17 cellular contexts compared by ENCODE assay signal in the genomic region with DNA sequence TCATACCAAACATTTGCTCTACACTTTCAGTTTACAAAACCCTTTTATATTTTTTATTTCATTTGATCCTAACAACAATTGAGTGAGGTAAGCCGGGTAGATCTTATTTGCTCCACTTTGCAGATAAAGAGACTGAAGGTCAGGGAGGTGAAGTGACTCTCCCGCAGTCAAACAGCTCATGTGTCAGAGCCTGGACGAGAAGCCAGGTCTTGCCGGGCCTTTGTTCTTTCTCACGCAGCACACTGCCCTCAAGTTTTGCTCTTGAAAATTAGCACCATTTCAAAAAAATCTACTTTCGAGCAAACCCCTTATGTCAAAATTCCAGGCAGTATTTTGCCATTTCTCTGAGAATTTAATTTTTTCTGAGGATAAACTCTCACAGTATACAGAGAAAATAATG.
DNase-seq lines count a peak whose midpoint lies in the region; ATAC-seq, FAIRE-seq and TF ChIP-seq lines count a peak whose summit lies in the region.
"Had no signal": no experiment of that assay in that cellular context is flagged by ENCODE, and none has a peak within 500 bp of the region (broad histone marks: within the 10 kb centered on the region; RNA-seq: fewer than 3 reads in every experiment).

No MANE protein-coding gene starts in this region.

- no peaks in the 10 kb centered on the region for H3K36me3 ChIP-seq in OCI-LY1 (ENCODE audit: insufficient read depth, low read length)
- no peaks in the 10 kb centered on the region for H3K36me3 ChIP-seq in neural progenitor cell
- H3K36me3 ChIP-seq in HepG2 (replicated peaks in 1 of 2; ENCODE audit: control insufficient read depth in 1 of 2, insufficient read depth in 2 of 2, low read length in 2 of 2), result no peaks in the 10 kb centered on the region
- H3K36me3 ChIP-seq: Peyer's patch, thoracic aorta had no signal

- no peaks in the 10 kb centered on the region for H3K9me2 ChIP-seq in OCI-LY1 (ENCODE audit: low read depth, low read length)

- H3K4me3 ChIP-seq in OCI-LY1 (ENCODE audit: low read depth, low read length, poor library complexity, severe bottlenecking) (no peak overlapping the region), neural progenitor cell (no peak overlapping the region), HepG2 (replicated peaks in 1 of 3; ENCODE audit: insufficient read depth in 1 of 3, low read depth in 2 of 3, low read length in 3 of 3) (no peak overlapping the region)
- H3K4me3 ChIP-seq: Peyer's patch, thoracic aorta had no signal

- ATAC-seq in activated naive CD8-positive, alpha-beta T cell treated with anti-CD3 and anti-CD28 coated beads, Interleukin-2, amount 50 U/mL, for 24 hours, result no peak
- ATAC-seq in HG02870 (IDR thresholded peaks at IDR 0.05; ENCODE audit: unreplicated experiment) (no peak), GM18511 (IDR thresholded peaks at IDR 0.05; ENCODE audit: unreplicated experiment) (no peak), HepG2 (no peak)
- ATAC-seq: SK-N-SH treated with all-trans-retinoic acid at 6 μM for 48 hours had no signal

- H3K4me1 ChIP-seq in OCI-LY1 (ENCODE audit: insufficient read depth, low read length, severe bottlenecking) (peaks cover 54% of the 10 kb centered on the region), neural progenitor cell (peaks cover 15% of the 10 kb centered on the region), HepG2 (ENCODE audit: insufficient read depth, low read length) (peaks cover 6% of the 10 kb centered on the region)

- H3K4me1 Mint-ChIP-seq in activated CD4-positive, alpha-beta T cell treated with anti-CD3 and anti-CD28 coated beads, Interleukin-2, amount 10 ng/mL, durations not matched to agents 7 days and 5 days, result peaks cover 72% of the 10 kb centered on the region
- H3K4me1 Mint-ChIP-seq in activated naive CD8-positive, alpha-beta T cell treated with anti-CD3 and anti-CD28 coated beads, Interleukin-2, amount 50 U/mL, for 24 hours, result peaks cover 81% of the 10 kb centered on the region
- peaks cover 34% of the 10 kb centered on the region for H3K4me1 Mint-ChIP-seq in neural progenitor cell

- H3K27ac ChIP-seq in OCI-LY1 (ENCODE audit: low read depth, low read length, poor library complexity, severe bottlenecking), result peak overlapping the region; percentile 5
- H3K27ac ChIP-seq in neural progenitor cell, result no peak overlapping the region
- H3K27ac ChIP-seq in HepG2 (ENCODE audit: extremely low read length, insufficient read depth, low read length), result no peak overlapping the region
- H3K27ac ChIP-seq: Peyer's patch, thoracic aorta had no signal

- no peaks in the 10 kb centered on the region for H4K20me1 ChIP-seq in OCI-LY1 (ENCODE audit: insufficient read depth, low read length)
- no peaks in the 10 kb centered on the region for H4K20me1 ChIP-seq in neural progenitor cell (ENCODE audit: low read depth)
- no peaks in the 10 kb centered on the region for H4K20me1 ChIP-seq in HepG2 (ENCODE audit: insufficient read depth, low read length)

- TF ChIP-seq EP300 in HepG2 (IDR thresholded peaks at IDR 0.05; ENCODE audit: low read depth in 2 of 2, low read length in 2 of 2) (no peak), HepG2 (CRISPR knock-in tag; IDR thresholded peaks at IDR 0.05; ENCODE audit: borderline replicate concordance) (no peak)

- no peak for TF ChIP-seq CTCF in OCI-LY1 (IDR thresholded peaks at IDR 0.05; ENCODE audit: low read length)
- TF ChIP-seq CTCF in neural progenitor cell (IDR thresholded peaks at IDR 0.05), result no peak
- TF ChIP-seq CTCF in HepG2 (CRISPR knock-in tag; IDR thresholded peaks at IDR 0.05), result no peak

- intact Hi-C loops in HepG2 (cut with micrococcal nuclease; ENCODE audit: unreplicated experiment), result no loop called here

- FAIRE-seq in HepG2 (lab: Jason Lieb, UNC), result no peak

- POLR2A ChIA-PET in activated CD4-positive, alpha-beta T cell treated with anti-CD3 and anti-CD28 coated beads, Interleukin-2, amount 10 ng/mL, durations not matched to agents 7 days and 5 days (lab: Charles Lee), result no interaction called here
- POLR2A ChIA-PET in HepG2 (lab: Yijun Ruan, JAX), result no interaction called here

- no peaks in the 10 kb centered on the region for H3K9me3 ChIP-seq in OCI-LY1 (ENCODE audit: low read length)
- H3K9me3 ChIP-seq in neural progenitor cell (ENCODE audit: low read depth), result no peaks in the 10 kb centered on the region
- no peaks in the 10 kb centered on the region for H3K9me3 ChIP-seq in HepG2 (ENCODE audit: low read length)
- H3K9me3 ChIP-seq: Peyer's patch, thoracic aorta had no signal

- H3K27ac Mint-ChIP-seq in activated CD4-positive, alpha-beta T cell treated with anti-CD3 and anti-CD28 coated beads, Interleukin-2, amount 10 ng/mL, durations not matched to agents 7 days and 5 days, result peak overlapping the region; percentile 87
- H3K27ac Mint-ChIP-seq in activated naive CD8-positive, alpha-beta T cell treated with anti-CD3 and anti-CD28 coated beads, Interleukin-2, amount 50 U/mL, for 24 hours, result peak overlapping the region; percentile 67
- no peak overlapping the region for H3K27ac Mint-ChIP-seq in neural progenitor cell

- peaks cover 33% of the 10 kb centered on the region for H3K36me3 Mint-ChIP-seq in activated CD4-positive, alpha-beta T cell treated with anti-CD3 and anti-CD28 coated beads, Interleukin-2, amount 10 ng/mL, durations not matched to agents 7 days and 5 days (ENCODE audit: low read depth)
- peaks cover 20% of the 10 kb centered on the region for H3K36me3 Mint-ChIP-seq in activated naive CD8-positive, alpha-beta T cell treated with anti-CD3 and anti-CD28 coated beads, Interleukin-2, amount 50 U/mL, for 24 hours (ENCODE audit: low read depth)
- no peaks in the 10 kb centered on the region for H3K36me3 Mint-ChIP-seq in neural progenitor cell

- no peaks in the 10 kb centered on the region for H3K27me3 Mint-ChIP-seq in activated CD4-positive, alpha-beta T cell treated with anti-CD3 and anti-CD28 coated beads, Interleukin-2, amount 10 ng/mL, durations not matched to agents 7 days and 5 days
- no peaks in the 10 kb centered on the region for H3K27me3 Mint-ChIP-seq in activated naive CD8-positive, alpha-beta T cell treated with anti-CD3 and anti-CD28 coated beads, Interleukin-2, amount 50 U/mL, for 24 hours
- H3K27me3 Mint-ChIP-seq in neural progenitor cell (ENCODE audit: insufficient read depth, low read depth), result peaks cover 6% of the 10 kb centered on the region

- no TSS peak for BruUV-seq in HepG2 (replicated peaks; lab: Mats Ljungman, UMichigan)

- TF ChIP-seq RAD21 in HepG2 (CRISPR knock-in tag; IDR thresholded peaks at IDR 0.05), result no peak

- CTCF ChIA-PET in activated CD4-positive, alpha-beta T cell treated with anti-CD3 and anti-CD28 coated beads, Interleukin-2, amount 10 ng/mL, durations not matched to agents 7 days and 5 days (lab: Charles Lee), result interaction anchor here (1.2 kb wide), 1 partner anchor 262 kb away, joined by 3 read pairs; no protein-coding TSS in a partner anchor
- CTCF ChIA-PET in HepG2 (lab: Yijun Ruan, JAX; ENCODE audit: low intra/inter-chr PET ratio, low total read pairs), result no interaction called here

- no peaks in the 10 kb centered on the region for H3K9me3 Mint-ChIP-seq in activated CD4-positive, alpha-beta T cell treated with anti-CD3 and anti-CD28 coated beads, Interleukin-2, amount 10 ng/mL, durations not matched to agents 7 days and 5 days
- H3K9me3 Mint-ChIP-seq in activated naive CD8-positive, alpha-beta T cell treated with anti-CD3 and anti-CD28 coated beads, Interleukin-2, amount 50 U/mL, for 24 hours, result no peaks in the 10 kb centered on the region
- no peaks in the 10 kb centered on the region for H3K9me3 Mint-ChIP-seq in neural progenitor cell

- H3K79me2 ChIP-seq in OCI-LY1 (ENCODE audit: insufficient read depth, low read length), result no peaks in the 10 kb centered on the region
- no peaks in the 10 kb centered on the region for H3K79me2 ChIP-seq in neural progenitor cell (ENCODE audit: low read depth)
- H3K79me2 ChIP-seq in HepG2 (ENCODE audit: insufficient read depth, low read length), result no peaks in the 10 kb centered on the region

- no peak for DNase-seq in activated CD4-positive, alpha-beta T cell treated with anti-CD3 and anti-CD28 coated beads, Interleukin-2, amount 10 ng/mL, durations not matched to agents 7 days and 5 days
- DNase-seq in activated CD4-positive, alpha-beta T cell treated with anti-CD3 and anti-CD28 coated beads, Interleukin-2, amount 50 U/mL, for 4 hours, result no peak
- no peak for DNase-seq in activated naive CD8-positive, alpha-beta T cell treated with anti-CD3 and anti-CD28 coated beads, Interleukin-2, amount 50 U/mL, for 24 hours
- DNase-seq in neural progenitor cell (ENCODE audit: low spot score), result peak; percentile 41
- no peak for DNase-seq in HepG2 (ENCODE audit: low spot score)
- DNase-seq: amygdala; GF-D8; GOT3; Karpas-422; NCI-H1417 treated with DMSO at 0.1 percent for 48 hours; stimulated activated CD4-positive, alpha-beta T cell treated with anti-CD3 and anti-CD28 coated beads, Interleukin-4, amount 100 ng/mL, for 1 hour had no signal

- H2AFZ ChIP-seq in OCI-LY1 (ENCODE audit: low read length), result no peak overlapping the region
- H2AFZ ChIP-seq in neural progenitor cell (replicated peaks), result no peak overlapping the region
- H2AFZ ChIP-seq in HepG2 (ENCODE audit: low read length), result no peak overlapping the region

- H3K4me3 Mint-ChIP-seq in activated CD4-positive, alpha-beta T cell treated with anti-CD3 and anti-CD28 coated beads, Interleukin-2, amount 10 ng/mL, durations not matched to agents 7 days and 5 days, result peak overlapping the region; percentile 58
- H3K4me3 Mint-ChIP-seq in activated naive CD8-positive, alpha-beta T cell treated with anti-CD3 and anti-CD28 coated beads, Interleukin-2, amount 50 U/mL, for 24 hours, result peak overlapping the region; percentile 53
- peak overlapping the region; percentile 16 for H3K4me3 Mint-ChIP-seq in neural progenitor cell

- H3K4me2 ChIP-seq in OCI-LY1 (ENCODE audit: low read length) (no peak overlapping the region), neural progenitor cell (no peak overlapping the region), HepG2 (ENCODE audit: low read depth, low read length) (no peak overlapping the region)

- in situ Hi-C loops in HepG2 (cut with HindIII; ENCODE audit: extremely low pct_ligation_motif_present, low pct_unique_long_range_greater_than_20kb), result no loop called here

- TF ChIP-seq POLR2A in HepG2 (IDR thresholded peaks at IDR 0.05; ENCODE audit: insufficient read depth in 1 of 2, low read depth in 2 of 2, low read length in 2 of 2), result no peak

- under 1% methylated on average over 6 of the region's 6 CpGs for WGBS in HepG2 (ENCODE audit: low lambda C conversion rate)

- H3K9ac ChIP-seq in OCI-LY1 (ENCODE audit: low read length), result no peak overlapping the region
- H3K9ac ChIP-seq in neural progenitor cell, result no peak overlapping the region
- no peak overlapping the region for H3K9ac ChIP-seq in HepG2 (ENCODE audit: insufficient read depth, low read depth, low read length)

- 0 out of 2 replicates have a peak, but pooled peaks cover 7% of the 10 kb centered on the region for H3F3A ChIP-seq in OCI-LY1 (ENCODE audit: insufficient read depth, low read length)
- peaks cover 26% of the 10 kb centered on the region for H3F3A ChIP-seq in neural progenitor cell (ENCODE audit: low read depth)

- H3K27me3 ChIP-seq in OCI-LY1 (ENCODE audit: insufficient read depth, low read length) (no peaks in the 10 kb centered on the region), neural progenitor cell (peaks cover 46% of the 10 kb centered on the region), HepG2 (ENCODE audit: control insufficient read depth in 1 of 2, insufficient read depth in 2 of 2, low read length in 2 of 2) (peaks cover 7 to 48% of the 10 kb centered on the region in 2 experiments)
- H3K27me3 ChIP-seq: Peyer's patch had no signal
